In the genomic region with DNA sequence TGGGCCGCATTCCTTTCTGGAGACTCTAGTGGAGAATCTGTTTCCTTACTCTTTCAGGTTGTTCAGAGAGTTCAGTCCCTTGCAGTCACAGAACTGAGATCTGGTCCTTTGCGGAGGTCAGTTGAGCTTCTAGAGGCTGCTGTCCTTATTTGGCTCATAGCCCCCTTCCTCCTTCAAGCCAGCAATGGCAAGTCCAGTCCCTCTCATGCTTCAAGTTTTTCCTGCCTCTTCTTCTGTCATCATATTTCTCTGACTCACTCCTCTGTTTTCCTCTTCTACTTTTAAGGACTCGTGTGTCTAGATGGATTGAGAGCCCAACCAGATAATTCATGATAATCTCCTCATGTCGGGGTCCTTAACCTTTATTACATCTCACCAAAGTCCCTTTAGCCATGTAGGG, we compare ENCODE assay signal across 21 cellular contexts.
"Had no signal": no experiment of that assay in that cellular context is flagged by ENCODE, and none has a peak within 500 bp of the region (broad histone marks: within the 10 kb centered on the region; RNA-seq: fewer than 3 reads in every experiment).

No MANE protein-coding gene starts in this region.

- H3K9me3 ChIP-seq: left lung had no signal

- H3K36me3 ChIP-seq: left lung had no signal

- H2AFZ ChIP-seq: hepatocyte had no signal

- H3K4me3 ChIP-seq: hepatocyte, left lung had no signal

- H3K9me3 Mint-ChIP-seq: activated CD8-positive, alpha-beta T cell treated with anti-CD3 and anti-CD28 coated beads for 36 hours; activated naive CD4-positive, alpha-beta T cell treated with anti-CD3 and anti-CD28 coated beads, Interleukin-2, amount 50 U/mL, for 72 hours; activated T-cell treated with anti-CD3 and anti-CD28 coated beads, Interleukin-2, amount 50 U/mL, for 4 hours; dendritic cell treated with granulocyte-macrophage colony-stimulating factor and Interleukin-4, amounts not matched to agents 40 ng/mL and 50 ng/mL, for 4 days; effector memory CD8-positive, alpha-beta T cell; natural killer cell treated with Interleukin-12 subunit alpha and Interleukin-12 subunit beta and Interleukin-15 and Interleukin-18, amount 100 ng/mL, for 72 hours had no signal

- H3K4me1 ChIP-seq: left lung had no signal

- H3K4me3 Mint-ChIP-seq: activated CD8-positive, alpha-beta T cell treated with anti-CD3 and anti-CD28 coated beads for 36 hours; activated T-cell treated with anti-CD3 and anti-CD28 coated beads, Interleukin-2, amount 50 U/mL, for 4 hours; dendritic cell treated with granulocyte-macrophage colony-stimulating factor and Interleukin-4, amounts not matched to agents 40 ng/mL and 50 ng/mL, for 4 days; effector memory CD8-positive, alpha-beta T cell; natural killer cell treated with Interleukin-12 subunit alpha and Interleukin-12 subunit beta and Interleukin-15 and Interleukin-18, amount 100 ng/mL, for 72 hours; WTC11 had no signal

- H3K27ac Mint-ChIP-seq: activated CD8-positive, alpha-beta T cell treated with anti-CD3 and anti-CD28 coated beads for 36 hours; activated naive CD4-positive, alpha-beta T cell treated with anti-CD3 and anti-CD28 coated beads, Interleukin-2, amount 50 U/mL, for 72 hours; dendritic cell treated with granulocyte-macrophage colony-stimulating factor and Interleukin-4, amounts not matched to agents 40 ng/mL and 50 ng/mL, for 4 days; progenitor cell of endocrine pancreas; WTC11 had no signal

- H3K4me2 ChIP-seq: hepatocyte had no signal

- ATAC-seq: activated CD8-positive, alpha-beta T cell treated with anti-CD3 and anti-CD28 coated beads for 36 hours; activated T-cell treated with anti-CD3 and anti-CD28 coated beads, Interleukin-2, amount 50 U/mL, for 4 hours; effector memory CD8-positive, alpha-beta T cell; left lung; natural killer cell treated with Interleukin-12 subunit alpha and Interleukin-12 subunit beta and Interleukin-15 and Interleukin-18, amount 100 ng/mL, for 72 hours; right cardiac atrium; WTC11 had no signal

- H3K27me3 Mint-ChIP-seq: activated CD8-positive, alpha-beta T cell treated with anti-CD3 and anti-CD28 coated beads for 36 hours; dendritic cell treated with granulocyte-macrophage colony-stimulating factor and Interleukin-4, amounts not matched to agents 40 ng/mL and 50 ng/mL, for 4 days; effector memory CD8-positive, alpha-beta T cell; natural killer cell treated with Interleukin-12 subunit alpha and Interleukin-12 subunit beta and Interleukin-15 and Interleukin-18, amount 100 ng/mL, for 72 hours; progenitor cell of endocrine pancreas had no signal

- DNase-seq: activated CD4-positive, alpha-beta T cell treated with anti-CD3 and anti-CD28 coated beads for 48 hours; activated CD8-positive, alpha-beta T cell treated with anti-CD3 and anti-CD28 coated beads for 36 hours; activated effector memory CD4-positive, alpha-beta T cell treated with anti-CD3 and anti-CD28 coated beads, Interleukin-2, amount 50 U/mL, for 16 hours; activated T-cell treated with anti-CD3 and anti-CD28 coated beads, Interleukin-2, amount 50 U/mL, for 4 hours; cerebellar nuclear complex; effector memory CD8-positive, alpha-beta T cell; kidney; left lung; right cardiac atrium; small intestine; stimulated activated CD4-positive, alpha-beta T cell treated with anti-CD3 and anti-CD28 coated beads, Interleukin-4, amount 100 ng/mL, for 4 hours; stimulated activated CD8-positive, alpha-beta memory T cell treated with anti-CD3 and anti-CD28 coated beads, Interleukin-4, amount 100 ng/mL, for 48 hours; stimulated activated naive CD4-positive, alpha-beta T cell treated with Interleukin-2 at 50 U/mL for 16 hours; trophoblast cell had no signal

- H3K4me1 Mint-ChIP-seq: WTC11 had no signal

- H3K36me3 Mint-ChIP-seq: activated naive CD4-positive, alpha-beta T cell treated with anti-CD3 and anti-CD28 coated beads, Interleukin-2, amount 50 U/mL, for 72 hours; natural killer cell treated with Interleukin-12 subunit alpha and Interleukin-12 subunit beta and Interleukin-15 and Interleukin-18, amount 100 ng/mL, for 72 hours; WTC11 had no signal

- H3K27ac ChIP-seq: epithelial cell of prostate, hepatocyte, left lung had no signal

- H3K27me3 ChIP-seq: hepatocyte, left lung had no signal
